ENCODE assay signal across 1 cellular context in genomic region chr6:107101661-107102413, GRCh38.
TF ChIP-seq lines count a peak whose summit lies in the region.

No MANE protein-coding gene starts in this region.

TF ChIP-seq in GM23338, 12 proteins besides CTCF, POLR2A, EP300 and RAD21:
- no peak for TF ChIP-seq CREB1 (CRISPR knock-in tag; IDR thresholded peaks at IDR 0.05; ENCODE audit: low read depth)
